ENCODE assay signal across 1 cellular context in the genomic region with DNA sequence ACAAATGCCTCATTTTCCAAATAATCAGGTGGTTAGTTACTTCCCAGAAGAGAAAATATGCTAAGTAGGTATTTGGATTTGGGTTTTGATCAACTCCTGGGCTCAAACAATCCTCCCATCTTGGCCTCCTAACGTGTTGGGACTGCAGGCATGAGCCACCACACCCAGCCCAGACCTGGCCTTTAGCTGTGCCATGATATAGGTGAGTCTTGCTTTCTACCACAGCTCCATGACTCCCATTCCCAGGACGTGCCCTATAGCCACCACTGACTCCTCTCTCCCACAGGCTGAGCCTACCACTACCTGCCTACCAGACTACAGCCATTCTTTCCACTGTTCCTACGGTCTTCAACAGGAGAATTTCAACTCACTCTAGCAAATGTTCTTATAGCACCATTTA.
TF ChIP-seq lines count a peak whose summit lies in the region.

No MANE protein-coding gene starts in this region.

TF ChIP-seq in IMR-90, 13 proteins besides CTCF, POLR2A, EP300 and RAD21:
- TF ChIP-seq CHD1 (IDR thresholded peaks at IDR 0.05; ENCODE audit: low read depth, low read length) (no peak), BHLHE40 (IDR thresholded peaks at IDR 0.05; ENCODE audit: low read depth, low read length) (no peak), FOS (IDR thresholded peaks at IDR 0.05; ENCODE audit: low read depth, low read length) (no peak), CEBPB (IDR thresholded peaks at IDR 0.05; ENCODE audit: low read depth, low read length) (no peak), MAFK (IDR thresholded peaks at IDR 0.05; ENCODE audit: low read depth, low read length) (no peak), SMC3 (IDR thresholded peaks at IDR 0.05; ENCODE audit: low read depth, low read length) (no peak), RFX5 (IDR thresholded peaks at IDR 0.05; ENCODE audit: low read depth, low read length) (no peak), NFE2L2 (IDR thresholded peaks at IDR 0.05; ENCODE audit: low read depth, low read length) (no peak), MXI1 (IDR thresholded peaks at IDR 0.05; ENCODE audit: borderline replicate concordance, low read depth, low read length) (no peak), MAZ (IDR thresholded peaks at IDR 0.05; ENCODE audit: borderline replicate concordance, low read depth, low read length) (no peak), RCOR1 (IDR thresholded peaks at IDR 0.05; ENCODE audit: insufficient replicate concordance, low read length) (no peak)
- TF ChIP-seq, protein P1, sequence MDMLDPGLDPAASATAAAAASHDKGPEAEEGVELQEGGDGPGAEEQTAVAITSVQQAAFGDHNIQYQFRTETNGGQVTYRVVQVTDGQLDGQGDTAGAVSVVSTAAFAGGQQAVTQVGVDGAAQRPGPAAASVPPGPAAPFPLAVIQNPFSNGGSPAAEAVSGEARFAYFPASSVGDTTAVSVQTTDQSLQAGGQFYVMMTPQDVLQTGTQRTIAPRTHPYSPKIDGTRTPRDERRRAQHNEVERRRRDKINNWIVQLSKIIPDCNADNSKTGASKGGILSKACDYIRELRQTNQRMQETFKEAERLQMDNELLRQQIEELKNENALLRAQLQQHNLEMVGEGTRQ (IDR thresholded peaks at IDR 0.05; ENCODE audit: low read depth, low read length) = no peak
- TF ChIP-seq, protein P2, sequence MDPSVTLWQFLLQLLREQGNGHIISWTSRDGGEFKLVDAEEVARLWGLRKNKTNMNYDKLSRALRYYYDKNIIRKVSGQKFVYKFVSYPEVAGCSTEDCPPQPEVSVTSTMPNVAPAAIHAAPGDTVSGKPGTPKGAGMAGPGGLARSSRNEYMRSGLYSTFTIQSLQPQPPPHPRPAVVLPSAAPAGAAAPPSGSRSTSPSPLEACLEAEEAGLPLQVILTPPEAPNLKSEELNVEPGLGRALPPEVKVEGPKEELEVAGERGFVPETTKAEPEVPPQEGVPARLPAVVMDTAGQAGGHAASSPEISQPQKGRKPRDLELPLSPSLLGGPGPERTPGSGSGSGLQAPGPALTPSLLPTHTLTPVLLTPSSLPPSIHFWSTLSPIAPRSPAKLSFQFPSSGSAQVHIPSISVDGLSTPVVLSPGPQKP (IDR thresholded peaks at IDR 0.05; ENCODE audit: borderline replicate concordance, low read depth, low read length) = no peak
TF ChIP-seq in IMR-90: peak in this region for 0.
